In genomic region chr20:33332905-33333456, GRCh38 we compare ENCODE assay signal across 17 cellular contexts. TPM values are rescaled to one million over a fixed set of nuclear protein-coding genes. Genes with fewer than 3 reads are reported as not detected.
DNase-seq lines count a peak whose midpoint lies in the region; ATAC-seq and TF ChIP-seq lines count a peak whose summit lies in the region.
"Had no signal": no experiment of that assay in that cellular context is flagged by ENCODE, and none has a peak within 500 bp of the region (broad histone marks: within the 10 kb centered on the region; RNA-seq: fewer than 3 reads in every experiment).

No MANE protein-coding gene starts in this region.

- TF ChIP-seq RAD21 in Ishikawa (IDR thresholded peaks at IDR 0.05; ENCODE audit: low read depth): no peak

- ATAC-seq in left colon (peak; percentile 37), upper lobe of right lung (peak; percentile 13)

- H3K4me1 ChIP-seq in upper lobe of right lung: no peaks in the 10 kb centered on the region
- H3K4me1 ChIP-seq: HAP-1 had no signal

- no peak overlapping the region for H3K4me3 ChIP-seq in upper lobe of right lung
- H3K4me3 ChIP-seq: BLaER1 treated with 17β-estradiol and CSF1 and Interleukin-3, amounts not matched to agents 10 nM and 100 nM; HAP-1 had no signal

- peaks cover 4% of the 10 kb centered on the region for H3K27me3 ChIP-seq in upper lobe of right lung

- intact Hi-C loops in left colon (cut with DNase I, micrococcal nuclease) (no loop called here), upper lobe of right lung (cut with DNase I) (no loop called here)

- TF ChIP-seq CTCF in upper lobe of right lung (IDR thresholded peaks at IDR 0.05) (no peak), GM10248 (IDR thresholded peaks at IDR 0.05; ENCODE audit: control extremely low read depth, extremely low read depth, low read depth, missing control alignments) (no peak)

- H3K27ac ChIP-seq in upper lobe of right lung: no peak overlapping the region
- H3K27ac ChIP-seq: BLaER1 treated with 17β-estradiol and CSF1 and Interleukin-3, amounts not matched to agents 10 nM and 100 nM had no signal

- H3K36me3 ChIP-seq in upper lobe of right lung: no peaks in the 10 kb centered on the region
- H3K36me3 ChIP-seq: BLaER1 treated with 17β-estradiol and CSF1 and Interleukin-3, amounts not matched to agents 10 nM and 100 nM; HAP-1 had no signal

- CTCF ChIA-PET in GM10248 (lab: Yijun Ruan, JAX): interaction anchor here (0.6 kb wide), 1 partner anchor 12 kb away, joined by 3 read pairs; no protein-coding TSS in a partner anchor

- H3K9me3 ChIP-seq in upper lobe of right lung: no peaks in the 10 kb centered on the region
- H3K9me3 ChIP-seq: BLaER1 treated with 17β-estradiol and CSF1 and Interleukin-3, amounts not matched to agents 10 nM and 100 nM; HAP-1 had no signal

- POLR2A ChIA-PET in GM10248 (lab: Yijun Ruan, JAX): no interaction called here

- no peak for TF ChIP-seq EP300 in Ishikawa (IDR thresholded peaks at IDR 0.05; ENCODE audit: borderline replicate concordance)

- peak; percentile 41 for DNase-seq in RPMI8226
- no peak for DNase-seq in left colon
- no peak for DNase-seq in upper lobe of right lung
- DNase-seq in GM10248 (ENCODE audit: extremely low spot score): no peak
- DNase-seq in activated gamma-delta T cell treated with Interleukin-2 at 50 U/mL for 16 hours: no peak
- no peak for DNase-seq in SW 1271 (lab: John Stamatoyannopoulos, UW)
- DNase-seq: ACHN; CD4-positive, CD25-positive, alpha-beta regulatory T cell; DMS53; GF-D8; HFFc6 had no signal

TF ChIP-seq in Ishikawa, 13 proteins besides CTCF, POLR2A, EP300 and RAD21:
- TF ChIP-seq TAF1 (IDR thresholded peaks at IDR 0.05; ENCODE audit: low read depth): no peak
- TF ChIP-seq EGR1 (IDR thresholded peaks at IDR 0.05): no peak
- TF ChIP-seq, protein P1, sequence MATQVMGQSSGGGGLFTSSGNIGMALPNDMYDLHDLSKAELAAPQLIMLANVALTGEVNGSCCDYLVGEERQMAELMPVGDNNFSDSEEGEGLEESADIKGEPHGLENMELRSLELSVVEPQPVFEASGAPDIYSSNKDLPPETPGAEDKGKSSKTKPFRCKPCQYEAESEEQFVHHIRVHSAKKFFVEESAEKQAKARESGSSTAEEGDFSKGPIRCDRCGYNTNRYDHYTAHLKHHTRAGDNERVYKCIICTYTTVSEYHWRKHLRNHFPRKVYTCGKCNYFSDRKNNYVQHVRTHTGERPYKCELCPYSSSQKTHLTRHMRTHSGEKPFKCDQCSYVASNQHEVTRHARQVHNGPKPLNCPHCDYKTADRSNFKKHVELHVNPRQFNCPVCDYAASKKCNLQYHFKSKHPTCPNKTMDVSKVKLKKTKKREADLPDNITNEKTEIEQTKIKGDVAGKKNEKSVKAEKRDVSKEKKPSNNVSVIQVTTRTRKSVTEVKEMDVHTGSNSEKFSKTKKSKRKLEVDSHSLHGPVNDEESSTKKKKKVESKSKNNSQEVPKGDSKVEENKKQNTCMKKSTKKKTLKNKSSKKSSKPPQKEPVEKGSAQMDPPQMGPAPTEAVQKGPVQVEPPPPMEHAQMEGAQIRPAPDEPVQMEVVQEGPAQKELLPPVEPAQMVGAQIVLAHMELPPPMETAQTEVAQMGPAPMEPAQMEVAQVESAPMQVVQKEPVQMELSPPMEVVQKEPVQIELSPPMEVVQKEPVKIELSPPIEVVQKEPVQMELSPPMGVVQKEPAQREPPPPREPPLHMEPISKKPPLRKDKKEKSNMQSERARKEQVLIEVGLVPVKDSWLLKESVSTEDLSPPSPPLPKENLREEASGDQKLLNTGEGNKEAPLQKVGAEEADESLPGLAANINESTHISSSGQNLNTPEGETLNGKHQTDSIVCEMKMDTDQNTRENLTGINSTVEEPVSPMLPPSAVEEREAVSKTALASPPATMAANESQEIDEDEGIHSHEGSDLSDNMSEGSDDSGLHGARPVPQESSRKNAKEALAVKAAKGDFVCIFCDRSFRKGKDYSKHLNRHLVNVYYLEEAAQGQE (IDR thresholded peaks at IDR 0.05; ENCODE audit: low read depth): peak; percentile 70
- peak; percentile 88 for TF ChIP-seq USF1 (IDR thresholded peaks at IDR 0.05)
- TF ChIP-seq, protein P2, sequence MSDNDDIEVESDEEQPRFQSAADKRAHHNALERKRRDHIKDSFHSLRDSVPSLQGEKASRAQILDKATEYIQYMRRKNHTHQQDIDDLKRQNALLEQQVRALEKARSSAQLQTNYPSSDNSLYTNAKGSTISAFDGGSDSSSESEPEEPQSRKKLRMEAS (IDR thresholded peaks at IDR 0.05): peak; percentile 86

RNA-seq across cellular contexts. Expression of gene BPIFB1, which starts 50.0 kb away (rescaled TPM):
- not detected for total RNA-seq in left colon
- total RNA-seq in upper lobe of right lung: 0.67 TPM
- total RNA-seq: A172; CD4-positive, CD25-positive, alpha-beta regulatory T cell; H1; HFFc6; HT1080 had no signal
